Comparison of ENCODE assay signal across 9 cellular contexts in genomic region chrX:140712413-140713173, GRCh38. TPM values are rescaled to one million over a fixed set of nuclear protein-coding genes. Genes with fewer than 3 reads are reported as not detected.
DNase-seq lines count a peak whose midpoint lies in the region; ATAC-seq and TF ChIP-seq lines count a peak whose summit lies in the region.
"Had no signal": no experiment of that assay in that cellular context is flagged by ENCODE, and none has a peak within 500 bp of the region (broad histone marks: within the 10 kb centered on the region; RNA-seq: fewer than 3 reads in every experiment).

No MANE protein-coding gene starts in this region.

- H3K4me1 Mint-ChIP-seq in activated naive CD4-positive, alpha-beta T cell treated with anti-CD3 and anti-CD28 coated beads, Interleukin-2, amount 10 ng/mL, durations not matched to agents 7 days and 5 days = no peaks in the 10 kb centered on the region
- H3K4me1 Mint-ChIP-seq: IgD-negative memory B cell had no signal

- POLR2A ChIA-PET in IMR-90 (lab: Charles Lee; ENCODE audit: unreplicated experiment) = no interaction called here

- no peak overlapping the region for H2AK9ac ChIP-seq in IMR-90 (replicated peaks; ENCODE audit: low read depth, low read length, poor library complexity)

- H3K4me1 ChIP-seq in IMR-90 (ENCODE audit: control insufficient read depth, insufficient read depth, low read length) = no peaks in the 10 kb centered on the region
- H3K4me1 ChIP-seq in right atrium auricular region = no peaks in the 10 kb centered on the region

- no peak overlapping the region for H2BK15ac ChIP-seq in IMR-90 (ENCODE audit: low read depth, low read length)

- ATAC-seq in IMR-90 (ENCODE audit: low read depth) = peak; percentile 78

- 42% methylated on average over 4 of the region's 16 CpGs; no CpG with 5 or more reads in 1 of the 2 experiments for WGBS in IMR-90 (ENCODE audit: extremely low coverage in 2 of 2, insufficient read length in 1 of 2), 2 experiments

- H2AFZ ChIP-seq in IMR-90 (replicated peaks; ENCODE audit: low read length, poor library complexity) = peak overlapping the region; percentile 34

- H2BK20ac ChIP-seq in IMR-90 (ENCODE audit: low read depth, low read length) = no peak overlapping the region; the same call in 1 of the 2 replicates

- no peak overlapping the region for H3K4me3 ChIP-seq in GM06990 (replicated peaks; ENCODE audit: low read depth, low read length)
- peak overlapping the region; percentile 18; the same call in 1 of the 2 replicates for H3K4me3 ChIP-seq in IMR-90 (ENCODE audit: insufficient read depth, low read depth, low read length)
- peak overlapping the region; percentile 17 to 39 for H3K4me3 ChIP-seq in right atrium auricular region

- H3K56ac ChIP-seq in IMR-90 (ENCODE audit: extremely low read depth, insufficient read depth, low read length) = no peak overlapping the region

- no peak for TF ChIP-seq CTCF in GM06990 (IDR thresholded peaks at IDR 0.05; ENCODE audit: insufficient read depth, low read length, poor library complexity, severe bottlenecking)
- TF ChIP-seq CTCF in IMR-90 (conservative IDR thresholded peaks at IDR 0.05; ENCODE audit: low read depth, low read length) = no peak
- no peak for TF ChIP-seq CTCF in right atrium auricular region (IDR thresholded peaks at IDR 0.05)

- CTCF ChIA-PET in IMR-90 (lab: Yijun Ruan, JAX) = no interaction called here
- CTCF ChIA-PET in activated naive CD4-positive, alpha-beta T cell treated with anti-CD3 and anti-CD28 coated beads, Interleukin-2, amount 10 ng/mL, durations not matched to agents 7 days and 5 days (lab: Charles Lee) = no interaction called here

- intact Hi-C loops in IMR-90 (cut with micrococcal nuclease) = no loop called here

- in situ Hi-C loops in IMR-90 (cut with MboI; ENCODE audit: low sequenced_read_pairs) = no loop called here

- no TSS peak for BruUV-seq in IMR-90 (replicated peaks; lab: Mats Ljungman, UMichigan)

- no peaks in the 10 kb centered on the region for H3K36me3 Mint-ChIP-seq in activated naive CD4-positive, alpha-beta T cell treated with anti-CD3 and anti-CD28 coated beads, Interleukin-2, amount 10 ng/mL, durations not matched to agents 7 days and 5 days
- H3K36me3 Mint-ChIP-seq: IgD-negative memory B cell had no signal

- no peak overlapping the region for H3K4ac ChIP-seq in IMR-90 (ENCODE audit: low read depth, low read length)

- H3K23ac ChIP-seq in IMR-90 (ENCODE audit: low read depth, low read length) = no peak overlapping the region

- no peak overlapping the region for H3K9ac ChIP-seq in IMR-90 (ENCODE audit: low read depth, low read length)

- no peak overlapping the region for H3K27ac ChIP-seq in IMR-90 (ENCODE audit: insufficient read depth, low read length)
- H3K27ac ChIP-seq in right atrium auricular region = peak overlapping the region in 1 of 2 donors; percentile 35

- TF ChIP-seq POLR2A in IMR-90 (IDR thresholded peaks at IDR 0.05; ENCODE audit: low read depth, low read length) = no peak

- no peaks in the 10 kb centered on the region for H3K79me1 ChIP-seq in IMR-90 (ENCODE audit: low read depth in 1 of 2, low read length in 2 of 2)

- no peak overlapping the region for H2BK5ac ChIP-seq in IMR-90 (ENCODE audit: low read depth, low read length, poor library complexity, severe bottlenecking)

- no peak overlapping the region for H2BK120ac ChIP-seq in IMR-90 (ENCODE audit: low read depth, low read length)

- no peak overlapping the region for H3K27ac Mint-ChIP-seq in activated naive CD4-positive, alpha-beta T cell treated with anti-CD3 and anti-CD28 coated beads, Interleukin-2, amount 10 ng/mL, durations not matched to agents 7 days and 5 days
- H3K27ac Mint-ChIP-seq: IgD-negative memory B cell had no signal

- H4K8ac ChIP-seq in IMR-90 (ENCODE audit: low read depth in 2 of 2, low read length in 2 of 2) = no peak overlapping the region

- H3K9me1 ChIP-seq in IMR-90 (ENCODE audit: insufficient read depth, low read length) = no peaks in the 10 kb centered on the region

- no peaks in the 10 kb centered on the region for H3K27me3 ChIP-seq in GM06990 (replicated peaks; ENCODE audit: control insufficient read depth, insufficient read depth, low read length)
- H3K27me3 ChIP-seq in IMR-90 (ENCODE audit: control insufficient read depth, insufficient read depth, low read length) = no peaks in the 10 kb centered on the region
- H3K27me3 ChIP-seq in right atrium auricular region = no peaks in the 10 kb centered on the region

- H3K27me3 Mint-ChIP-seq in activated naive CD4-positive, alpha-beta T cell treated with anti-CD3 and anti-CD28 coated beads, Interleukin-2, amount 10 ng/mL, durations not matched to agents 7 days and 5 days = no peaks in the 10 kb centered on the region

- H3K36me3 ChIP-seq in GM06990 (ENCODE audit: control insufficient read depth, insufficient read depth, low read length) (no peaks in the 10 kb centered on the region), IMR-90 (ENCODE audit: control insufficient read depth, insufficient read depth, low read length) (no peaks in the 10 kb centered on the region), right atrium auricular region (no peaks in the 10 kb centered on the region)

- no peaks in the 10 kb centered on the region for H4K20me1 ChIP-seq in IMR-90 (ENCODE audit: insufficient read depth, low read length)

- no peak overlapping the region for H4K5ac ChIP-seq in IMR-90 (ENCODE audit: low read depth, low read length)

- H3K4me2 ChIP-seq in IMR-90 (ENCODE audit: low read depth, low read length) = peak overlapping the region; percentile 70

- H3K9me3 ChIP-seq in IMR-90 (ENCODE audit: control insufficient read depth, insufficient read depth, low read length) (no peaks in the 10 kb centered on the region), right atrium auricular region (no peaks in the 10 kb centered on the region)

- H4K91ac ChIP-seq in IMR-90 (ENCODE audit: insufficient read depth, low read depth, low read length) = no peak overlapping the region

- no peak overlapping the region for H3K4me3 Mint-ChIP-seq in activated naive CD4-positive, alpha-beta T cell treated with anti-CD3 and anti-CD28 coated beads, Interleukin-2, amount 10 ng/mL, durations not matched to agents 7 days and 5 days
- H3K4me3 Mint-ChIP-seq: IgD-negative memory B cell had no signal

- H3K14ac ChIP-seq in IMR-90 (replicated peaks; ENCODE audit: low read depth, low read length) = no peak overlapping the region

- no peak overlapping the region for H2AK5ac ChIP-seq in IMR-90 (ENCODE audit: low read depth, low read length)

- H3K18ac ChIP-seq in IMR-90 (ENCODE audit: low read depth, low read length) = no peak overlapping the region

- dilution Hi-C loops in IMR-90 (cut with HindIII; ENCODE audit: low sequenced_read_pairs, unreplicated experiment) = no loop called here

- no peak for TF ChIP-seq RAD21 in IMR-90 (IDR thresholded peaks at IDR 0.05; ENCODE audit: low read length)

- peak; percentile 11 for DNase-seq in GM06990 (ENCODE audit: extremely low read depth, insufficient read length)
- peak; percentile 55 for DNase-seq in IMR-90
- DNase-seq in activated naive CD4-positive, alpha-beta T cell treated with anti-CD3 and anti-CD28 coated beads, Interleukin-2, amount 10 ng/mL, durations not matched to agents 7 days and 5 days = peak; percentile 20
- peak; percentile 62 for DNase-seq in right atrium auricular region (ENCODE audit: low spot score)
- DNase-seq in renal cortical epithelial cell (ENCODE audit: low read depth) = peak; percentile 52
- DNase-seq in germinal center (ENCODE audit: low spot score) = no peak
- DNase-seq in HPDE6-E6E7 (ENCODE audit: extremely low spot score) = no peak
- DNase-seq in SIG-M5 (lab: John Stamatoyannopoulos, UW) = no peak

- H3K9me3 Mint-ChIP-seq in activated naive CD4-positive, alpha-beta T cell treated with anti-CD3 and anti-CD28 coated beads, Interleukin-2, amount 10 ng/mL, durations not matched to agents 7 days and 5 days = no peaks in the 10 kb centered on the region
- H3K9me3 Mint-ChIP-seq: IgD-negative memory B cell had no signal

TF ChIP-seq in IMR-90, 13 proteins besides CTCF, POLR2A, EP300 and RAD21:
- TF ChIP-seq RCOR1 (IDR thresholded peaks at IDR 0.05; ENCODE audit: insufficient replicate concordance, low read length) = no peak
- no peak for TF ChIP-seq SMC3 (IDR thresholded peaks at IDR 0.05; ENCODE audit: low read depth, low read length)
- no peak; the same call in 1 of the 2 replicates for TF ChIP-seq BHLHE40 (IDR thresholded peaks at IDR 0.05; ENCODE audit: low read depth, low read length)
- no peak for TF ChIP-seq NFE2L2 (IDR thresholded peaks at IDR 0.05; ENCODE audit: low read depth, low read length)
- no peak for TF ChIP-seq MXI1 (IDR thresholded peaks at IDR 0.05; ENCODE audit: borderline replicate concordance, low read depth, low read length)
- TF ChIP-seq CHD1 (IDR thresholded peaks at IDR 0.05; ENCODE audit: low read depth, low read length) = no peak
- TF ChIP-seq MAFK (IDR thresholded peaks at IDR 0.05; ENCODE audit: low read depth, low read length) = no peak
- TF ChIP-seq MAZ (IDR thresholded peaks at IDR 0.05; ENCODE audit: borderline replicate concordance, low read depth, low read length) = no peak
- TF ChIP-seq USF2 (IDR thresholded peaks at IDR 0.05; ENCODE audit: low read depth, low read length) = no peak

RNA-seq across cellular contexts. Expression of gene LINC00632, which starts 3.0 kb away (rescaled TPM):
- total RNA-seq in IMR-90 (2012; rRNA removed) = 6.4 and 7.2 TPM in 2 replicates
- 21.9 and 25.0 TPM in 2 replicates for polyA plus RNA-seq in IMR-90 (2012; rRNA removed)
- 8.1 and 9.9 TPM in 2 replicates for polyA plus RNA-seq in IMR-90 (2012; cell fraction: cytosol; rRNA removed)
- polyA plus RNA-seq in IMR-90 (2012; cell fraction: nucleus; rRNA removed; ENCODE audit: low replicate concordance) = 4.3 and 24.0 TPM in 2 replicates
- total RNA-seq in right atrium auricular region = 10 to 100 TPM; 34.1 to 91.0 TPM
- under 0.01 and 0.35 TPM in 2 replicates for total RNA-seq in renal cortical epithelial cell
- polyA plus RNA-seq: IgD-negative memory B cell had no signal

Comparison
In these comparisons a context has a peak if more than half of its experiments do, and no peak if none do; other contexts are left out.
1. DNase-seq: peak in GM06990 (single experiment), IMR-90 (single experiment), activated naive CD4-positive, alpha-beta T cell treated with anti-CD3 and anti-CD28 coated beads, Interleukin-2, amount 10 ng/mL, durations not matched to agents 7 days and 5 days (single experiment), right atrium auricular region (single experiment) and renal cortical epithelial cell (single experiment); none in germinal center (single experiment), HPDE6-E6E7 (single experiment) and SIG-M5 (single experiment).